ENCODE assay signal across 8 cellular contexts in the genomic region with DNA sequence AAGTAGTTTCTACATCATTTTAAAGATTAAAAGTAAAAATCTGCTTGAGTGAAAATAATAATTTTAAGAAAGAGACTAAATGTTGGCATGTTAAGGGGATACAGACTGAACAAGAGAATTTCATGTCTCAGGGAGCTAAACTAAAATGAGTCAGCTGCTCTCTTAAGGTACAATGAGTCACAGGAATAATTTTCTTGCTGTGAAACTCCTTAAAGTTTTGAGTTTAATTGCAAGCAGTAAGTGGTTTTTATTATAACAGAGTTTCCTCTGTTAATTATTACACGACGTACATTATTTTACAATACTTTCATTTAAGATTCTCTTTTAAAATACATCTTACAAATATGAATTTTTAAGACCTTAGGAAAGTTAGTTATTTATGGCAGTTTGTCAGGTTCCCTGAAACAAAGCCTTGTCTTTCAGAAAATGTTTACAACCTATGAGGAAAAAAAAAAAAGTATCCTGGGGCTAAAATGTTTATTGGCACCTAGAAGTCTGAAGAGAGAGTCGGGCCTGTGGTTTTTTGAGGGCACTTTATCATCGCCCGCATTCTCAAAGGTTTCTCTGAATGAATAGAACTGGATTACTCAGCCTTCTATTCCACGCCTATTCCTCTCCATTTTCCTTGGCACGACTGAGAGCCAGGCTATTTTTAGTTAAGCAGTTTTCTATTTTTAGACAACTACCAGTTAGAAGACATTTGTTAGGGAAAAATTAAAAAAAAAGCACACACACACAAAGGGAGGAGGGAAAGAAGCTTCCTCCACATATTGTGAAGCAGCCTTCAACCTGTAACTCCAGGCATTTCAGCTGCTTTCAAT.
DNase-seq lines count a peak whose midpoint lies in the region; ATAC-seq and TF ChIP-seq lines count a peak whose summit lies in the region.

No MANE protein-coding gene starts in this region.

- BruUV-seq in MCF 10A (replicated peaks; lab: Mats Ljungman, UMichigan), result no TSS peak

- peaks cover 8 to 31% (median 20%) of the 10 kb centered on the region in 5 donors for H3K4me1 ChIP-seq in subcutaneous abdominal adipose tissue (ENCODE audit: control insufficient read depth in 5 of 5, insufficient read depth in 5 of 5, low read length in 5 of 5)

- H3K4me3 ChIP-seq in subcutaneous abdominal adipose tissue (ENCODE audit: low read depth in 1 of 5, low read length in 5 of 5), result peak overlapping the region in 2 of 5 donors; percentile 19 to 45

- H3K27me3 ChIP-seq in subcutaneous abdominal adipose tissue (ENCODE audit: control insufficient read depth in 5 of 5, insufficient read depth in 4 of 5, low read length in 5 of 5), result no peaks in the 10 kb centered on the region

- CTCF ChIA-PET in MCF 10A (lab: Yijun Ruan, JAX), result interaction anchor here (0.7 kb wide), 1 partner anchor 1197 kb away, joined by 3 read pairs; no protein-coding TSS in a partner anchor

- TF ChIP-seq CTCF in MCF 10A (IDR thresholded peaks at IDR 0.05; ENCODE audit: unreplicated experiment), result no peak

- H3K4me1 Mint-ChIP-seq in MCF 10A (ENCODE audit: insufficient read depth, unreplicated experiment), result peaks cover 8% of the 10 kb centered on the region

- ATAC-seq in HG02623 (IDR thresholded peaks at IDR 0.05; ENCODE audit: unreplicated experiment) (peak; percentile 46), left colon (peak; percentile 81)

- H3K9me3 ChIP-seq in subcutaneous abdominal adipose tissue (ENCODE audit: control insufficient read depth in 5 of 5, low read length in 5 of 5), result no peaks in the 10 kb centered on the region

- no peaks in the 10 kb centered on the region for H3K9me3 Mint-ChIP-seq in MCF 10A (ENCODE audit: unreplicated experiment)

- peak overlapping the region; percentile 26 for H3K4me3 Mint-ChIP-seq in MCF 10A (ENCODE audit: unreplicated experiment)

- peak overlapping the region; percentile 80 for H3K27ac Mint-ChIP-seq in MCF 10A (ENCODE audit: low read depth, unreplicated experiment)

- peak overlapping the region; percentile 96 for H3K27ac ChIP-seq in subcutaneous abdominal adipose tissue (ENCODE audit: low read depth, low read length)

- peaks cover 18% of the 10 kb centered on the region for H3K27me3 Mint-ChIP-seq in MCF 10A (ENCODE audit: insufficient read depth, unreplicated experiment)

- POLR2A ChIA-PET in MCF 10A (lab: Yijun Ruan, JAX), result interaction anchor here (0.6 kb wide), 2 partner anchors 42 to 1171 kb away, joined by 3 read pairs; no protein-coding TSS in a partner anchor

- H3K36me3 ChIP-seq in subcutaneous abdominal adipose tissue (ENCODE audit: control insufficient read depth in 5 of 5, insufficient read depth in 5 of 5, low read length in 5 of 5), result peaks cover 0 to 2% (median 0%) of the 10 kb centered on the region in 5 donors

- intact Hi-C loops in MCF 10A (cut with micrococcal nuclease) (no loop called here), left colon (cut with DNase I, micrococcal nuclease) (no loop called here)

- no peaks in the 10 kb centered on the region for H3K36me3 Mint-ChIP-seq in MCF 10A (ENCODE audit: insufficient read depth, unreplicated experiment)

- peak; percentile 24 to 91 (median 69) for DNase-seq in NCI-H1417 (lab: John Stamatoyannopoulos, UW)
- no peak for DNase-seq in NCI-H1417 treated with DMSO at 0.1 percent for 48 hours (lab: John Stamatoyannopoulos, UW)
- DNase-seq in NCI-H2029 (lab: John Stamatoyannopoulos, UW), result peak; percentile 79
- peak; percentile 79 for DNase-seq in MCF 10A (ENCODE audit: unreplicated experiment)
- peak in 1 of 2 donors; percentile 26 for DNase-seq in left colon
- DNase-seq in activated CD4-positive, CD25-positive, alpha-beta regulatory T cell treated with anti-CD3 and anti-CD28 coated beads, Interleukin-2, amount 50 U/mL, for 72 hours, result no peak

- H3K9ac ChIP-seq in subcutaneous abdominal adipose tissue (ENCODE audit: low read length in 5 of 5), result peak overlapping the region in 4 of 5 donors; percentile 13 to 57 (median 39)

Comparison
In these comparisons a context has a peak if more than half of its experiments do, and no peak if none do; other contexts are left out.
1. DNase-seq: peak in NCI-H1417 (3 of 3), NCI-H2029 (single experiment) and MCF 10A (single experiment); none in NCI-H1417 treated with DMSO at 0.1 percent for 48 hours (single experiment) and activated CD4-positive, CD25-positive, alpha-beta regulatory T cell treated with anti-CD3 and anti-CD28 coated beads, Interleukin-2, amount 50 U/mL, for 72 hours (single experiment).